ENCODE assay signal across 8 cellular contexts in the genomic region with DNA sequence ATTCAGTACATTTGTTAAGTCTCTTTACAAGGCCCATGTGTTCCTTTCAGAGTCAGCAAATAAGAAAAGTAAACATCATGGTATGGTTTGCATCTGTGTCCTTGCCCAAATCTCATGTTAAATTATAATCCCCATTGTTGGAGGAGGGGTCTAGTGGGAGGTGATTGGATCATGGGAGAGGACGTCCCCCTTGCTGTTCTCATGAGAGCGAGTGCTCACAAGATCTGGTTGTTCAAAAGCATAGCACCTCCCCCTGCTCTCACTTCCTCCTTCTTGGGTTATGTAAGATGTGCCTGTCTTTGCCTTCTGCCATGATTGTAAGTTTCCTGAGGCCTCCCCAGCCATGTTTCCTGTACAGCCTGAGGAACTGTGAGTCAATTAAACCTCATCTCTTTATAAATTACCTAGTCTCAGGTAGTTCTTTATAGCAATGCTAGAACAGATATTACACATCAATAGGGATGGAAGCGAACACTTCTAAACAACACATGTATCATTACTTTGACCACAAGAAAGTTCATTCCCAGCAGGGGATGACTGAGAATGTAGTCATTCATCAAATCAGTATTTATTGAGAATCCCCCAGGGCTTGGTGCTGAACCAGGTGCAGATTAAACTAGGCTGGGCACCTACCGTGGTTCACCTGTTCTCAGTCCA. TPM values are rescaled to one million over a fixed set of nuclear protein-coding genes. Genes with fewer than 3 reads are reported as not detected.
A peak's percentile ranks its signal among the peaks of the same experiment; 100 is the strongest.
DNase-seq lines count a peak whose midpoint lies in the region; ATAC-seq, FAIRE-seq and TF ChIP-seq lines count a peak whose summit lies in the region.
"Had no signal": no experiment of that assay in that cellular context is flagged by ENCODE, and none has a peak within 500 bp of the region (broad histone marks: within the 10 kb centered on the region; RNA-seq: fewer than 3 reads in every experiment).

No MANE protein-coding gene starts in this region.

- peak; percentile 70 for FAIRE-seq in GM19239 (lab: Jason Lieb, UNC)

- H3K27ac Mint-ChIP-seq in CD8-positive, alpha-beta T cell: no peak overlapping the region

- no peak overlapping the region for H3K4me3 Mint-ChIP-seq in CD8-positive, alpha-beta T cell

- H3K27me3 Mint-ChIP-seq in CD8-positive, alpha-beta T cell (ENCODE audit: low read depth): no peaks in the 10 kb centered on the region

- H3K4me3 ChIP-seq in neutrophil (ENCODE audit: low read depth in 1 of 2, low read length in 1 of 2): no peak overlapping the region
- no peak overlapping the region for H3K4me3 ChIP-seq in coronary artery
- H3K4me3 ChIP-seq in CD8-positive, alpha-beta T cell (ENCODE audit: low read depth, low read length): no peak overlapping the region
- H3K4me3 ChIP-seq: upper lobe of left lung had no signal

- peaks cover 5% of the 10 kb centered on the region for H3K36me3 ChIP-seq in neutrophil
- no peaks in the 10 kb centered on the region for H3K36me3 ChIP-seq in CD8-positive, alpha-beta T cell (ENCODE audit: insufficient read depth, low read length)
- H3K36me3 ChIP-seq: upper lobe of left lung had no signal

- in situ Hi-C loops in SK-MEL-5 (cut with HindIII; ENCODE audit: low pct_unique_long_range_greater_than_20kb, low sequenced_read_pairs): no loop called here

- intact Hi-C loops in CD8-positive, alpha-beta T cell (cut with DNase I, micrococcal nuclease): no loop called here

- H3K9me3 ChIP-seq in neutrophil: no peaks in the 10 kb centered on the region
- no peaks in the 10 kb centered on the region for H3K9me3 ChIP-seq in CD8-positive, alpha-beta T cell (ENCODE audit: low read length)
- H3K9me3 ChIP-seq: upper lobe of left lung had no signal

- TF ChIP-seq CTCF in neutrophil (IDR thresholded peaks at IDR 0.05): no peak
- TF ChIP-seq CTCF in coronary artery (IDR thresholded peaks at IDR 0.05): no peak
- TF ChIP-seq CTCF in CD8-positive, alpha-beta T cell (IDR thresholded peaks at IDR 0.05): no peak

- POLR2A ChIA-PET in CD8-positive, alpha-beta T cell (lab: Charles Lee): no interaction called here

- DNase-seq in GM19239 (ENCODE audit: insufficient read length, low spot score) (no peak), SK-MEL-5 (ENCODE audit: low read depth, low spot score) (peak; percentile 75), coronary artery (ENCODE audit: low spot score) (no peak)
- DNase-seq in activated effector memory CD4-positive, alpha-beta T cell treated with Interleukin-2 at 50 U/mL for 16 hours: no peak
- no peak for DNase-seq in CD8-positive, alpha-beta T cell

- H3K9me3 Mint-ChIP-seq in CD8-positive, alpha-beta T cell: no peaks in the 10 kb centered on the region

- peak; percentile 41 for ATAC-seq in HG03060 (IDR thresholded peaks at IDR 0.05; ENCODE audit: low read depth, unreplicated experiment)
- no peak for ATAC-seq in CD8-positive, alpha-beta T cell

- H3K36me3 Mint-ChIP-seq in CD8-positive, alpha-beta T cell: peaks cover 2% of the 10 kb centered on the region

- peaks cover 19% of the 10 kb centered on the region for H3K4me1 Mint-ChIP-seq in CD8-positive, alpha-beta T cell (ENCODE audit: low read depth)

- H3K27ac ChIP-seq in neutrophil (peak overlapping the region; percentile 60), coronary artery (no peak overlapping the region)
- no peak overlapping the region for H3K27ac ChIP-seq in CD8-positive, alpha-beta T cell (ENCODE audit: low read depth, low read length)

- no peaks in the 10 kb centered on the region for H3K27me3 ChIP-seq in neutrophil
- no peaks in the 10 kb centered on the region for H3K27me3 ChIP-seq in CD8-positive, alpha-beta T cell (ENCODE audit: insufficient read depth, low read length)
- H3K27me3 ChIP-seq: upper lobe of left lung had no signal

- H3K4me1 ChIP-seq in neutrophil (ENCODE audit: control insufficient read depth in 1 of 2, insufficient read depth in 1 of 2, low read depth in 1 of 2, low read length in 1 of 2): peaks cover 30 to 34% of the 10 kb centered on the region in 2 experiments
- peaks cover 12% of the 10 kb centered on the region for H3K4me1 ChIP-seq in CD8-positive, alpha-beta T cell (ENCODE audit: insufficient read depth, low read length)

- CTCF ChIA-PET in CD8-positive, alpha-beta T cell (lab: Charles Lee): no interaction called here

RNA-seq across cellular contexts. Expression of gene EFCAB12, which starts 4.1 kb away (rescaled TPM):
- total RNA-seq in SK-MEL-5 (2014; rRNA removed; shearing (Covaris generic)): 0.08 TPM in 1 of 2 replicates, not detected in the other
- 0.09 and 0.10 TPM in 2 replicates for polyA plus RNA-seq in SK-MEL-5 (2015; cell fraction: cytosol; rRNA removed)
- 1.1 and 3.3 TPM in 2 replicates for polyA plus RNA-seq in SK-MEL-5 (2015; cell fraction: nucleus; rRNA removed)
- 1 to 10 TPM; 2.3 to 3.1 TPM for total RNA-seq in CD8-positive, alpha-beta T cell

RNA-seq across cellular contexts. Expression of gene MBD4, which starts 15.4 kb away (rescaled TPM):
- total RNA-seq in SK-MEL-5 (2014; rRNA removed; shearing (Covaris generic)): 16.2 and 18.5 TPM in 2 replicates
- polyA plus RNA-seq in SK-MEL-5 (2015; cell fraction: cytosol; rRNA removed): 14.7 and 15.1 TPM in 2 replicates
- polyA plus RNA-seq in SK-MEL-5 (2015; cell fraction: nucleus; rRNA removed): 82.6 and 113 TPM in 2 replicates
- 10 to 100 TPM; 48.5 to 51.8 TPM for total RNA-seq in CD8-positive, alpha-beta T cell

RNA-seq across cellular contexts. Expression of gene IFT122, which starts 15.7 kb away (rescaled TPM):
- total RNA-seq in SK-MEL-5 (2014; rRNA removed; shearing (Covaris generic)): 6.4 and 8.6 TPM in 2 replicates
- polyA plus RNA-seq in SK-MEL-5 (2015; cell fraction: cytosol; rRNA removed): 8.3 and 9.0 TPM in 2 replicates
- 29.2 and 83.3 TPM in 2 replicates for polyA plus RNA-seq in SK-MEL-5 (2015; cell fraction: nucleus; rRNA removed)
- total RNA-seq in CD8-positive, alpha-beta T cell: 10 to 100 TPM; 14.7 to 16.9 TPM
